2 cellular contexts compared by ENCODE assay signal in the genomic region with DNA sequence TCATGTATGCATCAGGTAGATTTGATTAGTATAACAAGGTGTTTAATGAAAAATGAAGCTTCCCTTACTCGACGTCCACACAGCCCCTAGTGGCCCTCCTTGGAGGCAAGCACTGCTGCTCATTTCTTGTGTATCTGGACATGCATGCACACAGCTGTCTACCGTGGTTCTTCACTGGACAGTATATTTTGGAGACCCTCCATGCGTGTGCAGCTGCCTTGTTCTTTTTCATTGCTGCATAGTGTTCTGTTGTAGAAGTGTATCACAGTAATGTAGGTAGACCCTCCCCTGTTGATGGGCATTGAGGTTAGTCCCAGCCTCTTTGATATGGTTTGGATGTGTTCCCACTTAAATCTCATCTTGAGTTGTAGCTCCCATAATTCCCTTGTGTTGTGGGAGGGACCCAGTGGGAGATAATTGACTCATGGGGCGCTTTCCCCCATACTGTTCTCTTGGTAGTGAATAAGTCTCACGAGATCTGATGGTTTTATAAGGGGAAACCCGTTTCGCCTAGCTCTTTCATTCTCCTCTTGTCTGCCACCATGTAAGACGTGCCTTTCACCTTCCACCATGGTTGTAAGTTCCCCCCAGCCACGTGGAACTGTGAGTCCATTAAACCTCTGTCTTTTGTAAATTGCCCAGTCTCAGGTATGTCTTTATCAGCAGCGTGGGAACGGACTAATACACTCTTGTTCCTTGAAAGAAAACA.
TF ChIP-seq lines count a peak whose summit lies in the region.

No MANE protein-coding gene starts in this region.

TF ChIP-seq in SK-N-SH, 30 proteins besides CTCF, POLR2A, EP300 and RAD21 (continued from another document):
- TF ChIP-seq FOSL2 (IDR thresholded peaks at IDR 0.05; ENCODE audit: borderline replicate concordance, low read depth) (no peak), RCOR1 (IDR thresholded peaks at IDR 0.05; ENCODE audit: low read length) (no peak), SIN3A (IDR thresholded peaks at IDR 0.05; ENCODE audit: borderline replicate concordance, low read depth, low read length) (no peak), GABPA (IDR thresholded peaks at IDR 0.05; ENCODE audit: low read depth) (no peak)
- TF ChIP-seq, protein P1, sequence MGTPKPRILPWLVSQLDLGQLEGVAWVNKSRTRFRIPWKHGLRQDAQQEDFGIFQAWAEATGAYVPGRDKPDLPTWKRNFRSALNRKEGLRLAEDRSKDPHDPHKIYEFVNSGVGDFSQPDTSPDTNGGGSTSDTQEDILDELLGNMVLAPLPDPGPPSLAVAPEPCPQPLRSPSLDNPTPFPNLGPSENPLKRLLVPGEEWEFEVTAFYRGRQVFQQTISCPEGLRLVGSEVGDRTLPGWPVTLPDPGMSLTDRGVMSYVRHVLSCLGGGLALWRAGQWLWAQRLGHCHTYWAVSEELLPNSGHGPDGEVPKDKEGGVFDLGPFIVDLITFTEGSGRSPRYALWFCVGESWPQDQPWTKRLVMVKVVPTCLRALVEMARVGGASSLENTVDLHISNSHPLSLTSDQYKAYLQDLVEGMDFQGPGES (IDR thresholded peaks at IDR 0.05; ENCODE audit: low read depth, low read length) = no peak

TF ChIP-seq in SK-N-SH treated with all-trans-retinoic acid at 6 μM for 48 hours, 23 proteins besides CTCF, POLR2A, EP300 and RAD21 (continued from another document):
- TF ChIP-seq TOX (CRISPR knock-in tag; IDR thresholded peaks at IDR 0.05; ENCODE audit: borderline replicate concordance) = no peak
